1 cellular context compared by ENCODE assay signal in the genomic region with DNA sequence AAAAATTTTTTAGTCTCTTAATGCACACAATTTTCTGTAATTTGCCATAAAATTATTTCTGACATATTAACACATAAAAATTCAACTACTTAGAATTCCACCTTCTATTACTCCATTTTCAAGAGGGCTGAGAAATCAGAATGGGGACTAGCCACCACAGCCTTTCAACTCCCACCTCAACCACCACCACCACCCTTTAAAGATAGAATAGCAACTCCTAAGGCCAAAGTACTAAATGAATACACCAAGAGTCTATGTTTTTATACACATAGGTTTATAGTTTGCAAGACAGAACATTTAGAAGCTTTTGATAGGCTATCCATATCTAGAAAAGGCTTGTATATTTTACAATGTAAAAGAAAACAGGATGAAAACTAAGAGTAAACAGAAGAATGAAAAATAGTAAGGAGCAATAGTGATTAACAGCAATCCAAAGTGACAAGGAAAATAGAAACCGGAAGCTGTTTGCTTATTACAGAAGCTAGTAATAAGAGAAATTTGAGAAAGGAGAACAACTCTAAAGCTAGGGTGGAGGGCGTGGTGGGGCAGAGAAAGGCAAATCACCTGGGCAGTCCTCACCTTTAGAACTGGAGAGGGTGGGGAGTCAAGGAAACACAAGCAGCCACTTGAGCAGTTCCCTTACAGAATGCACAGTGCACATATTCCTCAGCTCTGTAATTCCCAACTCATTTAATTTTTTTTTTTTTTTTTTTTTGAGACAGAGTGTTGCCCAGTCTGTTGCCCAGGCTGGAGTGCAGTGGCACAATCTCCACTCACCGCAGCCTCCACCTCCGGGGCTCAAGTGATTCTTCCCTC.
TF ChIP-seq lines count a peak whose summit lies in the region.

No MANE protein-coding gene starts in this region.

TF ChIP-seq in GM23338, 12 proteins besides CTCF, POLR2A, EP300 and RAD21 (continued from another document):
- TF ChIP-seq REST (IDR thresholded peaks at IDR 0.05; ENCODE audit: unreplicated experiment) (no peak), CREB1 (CRISPR knock-in tag; IDR thresholded peaks at IDR 0.05; ENCODE audit: low read depth) (no peak), STAT1 (IDR thresholded peaks at IDR 0.05; ENCODE audit: unreplicated experiment) (no peak), POLR2AphosphoS5 (IDR thresholded peaks at IDR 0.05; ENCODE audit: low read depth) (no peak), NANOG (IDR thresholded peaks at IDR 0.05; ENCODE audit: borderline replicate concordance) (no peak), ZNF114 (CRISPR knock-in tag; IDR thresholded peaks at IDR 0.05) (no peak), JUNB (IDR thresholded peaks at IDR 0.05; ENCODE audit: unreplicated experiment) (no peak), ZNF331 (CRISPR knock-in tag; IDR thresholded peaks at IDR 0.05; ENCODE audit: low read depth) (no peak), ZNF462 (CRISPR knock-in tag; IDR thresholded peaks at IDR 0.05) (no peak), EZH2 (IDR thresholded peaks at IDR 0.05; ENCODE audit: low read depth, unreplicated experiment) (no peak)
